9 cellular contexts compared by ENCODE assay signal in genomic region chr1:218463194-218464156, GRCh38.
DNase-seq lines count a peak whose midpoint lies in the region; ATAC-seq, FAIRE-seq and TF ChIP-seq lines count a peak whose summit lies in the region.
"Had no signal": no experiment of that assay in that cellular context is flagged by ENCODE, and none has a peak within 500 bp of the region (broad histone marks: within the 10 kb centered on the region; RNA-seq: fewer than 3 reads in every experiment).

No MANE protein-coding gene starts in this region.

- H2BK15ac ChIP-seq in H1 (ENCODE audit: low read length), result no peak overlapping the region

- H2AK5ac ChIP-seq in H1 (ENCODE audit: low read depth, low read length), result no peak overlapping the region

- no peak overlapping the region for H3K4me2 ChIP-seq in H1 (ENCODE audit: insufficient read depth in 1 of 2, low read depth in 2 of 2, low read length in 2 of 2)
- H3K4me2 ChIP-seq: BLaER1 had no signal

- no peak overlapping the region for H4K5ac ChIP-seq in H1 (ENCODE audit: insufficient read length, low read depth, low read length)

- no peak for ATAC-seq in effector memory CD8-positive, alpha-beta T cell (replicated peaks)
- ATAC-seq in GM18909 (IDR thresholded peaks at IDR 0.05; ENCODE audit: poor library complexity, unreplicated experiment), result no peak

- H3K4me1 ChIP-seq in H1 (replicated peaks in 1 of 4; ENCODE audit: control insufficient read depth in 3 of 4, insufficient read depth in 4 of 4, low read length in 3 of 4) (peaks cover 4 to 11% (median 9%) of the 10 kb centered on the region in 4 experiments; a peak in 5 of 7 replicates), HAP-1 (peaks cover 20% of the 10 kb centered on the region)
- H3K4me1 ChIP-seq: BLaER1 had no signal

- no peak overlapping the region; the same call in 1 of the 2 replicates for H4K8ac ChIP-seq in H1 (ENCODE audit: extremely low read depth, insufficient read depth, low read length)

- H3K79me1 ChIP-seq in H1 (ENCODE audit: low read depth, low read length), result no peaks in the 10 kb centered on the region

- no peak overlapping the region for H3K27ac Mint-ChIP-seq in effector memory CD8-positive, alpha-beta T cell

- TF ChIP-seq RAD21 in H1 (IDR thresholded peaks at IDR 0.05 in 1 of 2, conservative IDR thresholded peaks at IDR 0.05 in 1 of 2; ENCODE audit: low read depth in 2 of 2, low read length in 2 of 2), result no peak

- FAIRE-seq in H1 (lab: Jason Lieb, UNC), result no peak

- no peak overlapping the region for H2BK20ac ChIP-seq in H1 (ENCODE audit: low read length)

- H3K9ac ChIP-seq in H1 (replicated peaks in 1 of 4; ENCODE audit: extremely low read depth in 1 of 4, low read depth in 3 of 4, low read length in 3 of 4), result no peak overlapping the region
- H3K9ac ChIP-seq: BLaER1 had no signal

- H4K20me1 ChIP-seq in H1 (replicated peaks in 1 of 2; ENCODE audit: control insufficient read depth in 1 of 2, insufficient read depth in 2 of 2, low read length in 2 of 2), result no peaks in the 10 kb centered on the region
- H4K20me1 ChIP-seq: BLaER1 had no signal

- no peak overlapping the region for H4K91ac ChIP-seq in H1 (replicated peaks; ENCODE audit: insufficient read length, low read length)

- H3K79me2 ChIP-seq in H1 (ENCODE audit: control insufficient read depth in 1 of 2, insufficient read depth in 2 of 2, low read length in 2 of 2), result no peaks in the 10 kb centered on the region

- POLR2A ChIA-PET in H1 (lab: Charles Lee; ENCODE audit: partially characterized antibody), result no interaction called here

- H3K18ac ChIP-seq in H1 (ENCODE audit: extremely low read depth, low read length), result no peak overlapping the region

- TF ChIP-seq EP300 in H1 (IDR thresholded peaks at IDR 0.05; ENCODE audit: borderline replicate concordance in 1 of 2, low read depth in 2 of 2, low read length in 2 of 2), result no peak

- no peak for TF ChIP-seq POLR2A in H1 (IDR thresholded peaks at IDR 0.05; ENCODE audit: control extremely low read depth in 1 of 2, low read depth in 2 of 2, low read length in 2 of 2)

- no peak overlapping the region for H2BK5ac ChIP-seq in H1 (ENCODE audit: low read depth, low read length)

- H3K9me3 ChIP-seq in H1 (ENCODE audit: insufficient read depth in 2 of 2, low read depth in 1 of 2, low read length in 1 of 2), result no peaks in the 10 kb centered on the region
- no peaks in the 10 kb centered on the region for H3K9me3 ChIP-seq in HAP-1
- H3K9me3 ChIP-seq: BLaER1 had no signal

- H3K27me3 Mint-ChIP-seq in effector memory CD8-positive, alpha-beta T cell, result no peaks in the 10 kb centered on the region

- no peak for TF ChIP-seq CTCF in H1 (IDR thresholded peaks at IDR 0.05; ENCODE audit: control extremely low read depth in 1 of 3, insufficient read depth in 1 of 3, low read depth in 1 of 3, low read length in 3 of 3)

- CTCF ChIA-PET in H1 (lab: Charles Lee; ENCODE audit: partially characterized antibody), result interaction anchor here (1.5 kb wide), 1 partner anchor 29 kb away, joined by 3 read pairs; no protein-coding TSS in a partner anchor

- in situ Hi-C loops in ACHN (cut with HindIII; ENCODE audit: low pct_ligation_motif_present, low pct_unique_long_range_greater_than_20kb, low sequenced_read_pairs), result no loop called here
- in situ Hi-C loops in HAP-1 (cut with MboI; ENCODE audit: low sequenced_read_pairs), result no loop called here

- no peak overlapping the region for H2BK12ac ChIP-seq in H1 (ENCODE audit: low read depth, low read length)

- no peaks in the 10 kb centered on the region for H3K36me3 Mint-ChIP-seq in effector memory CD8-positive, alpha-beta T cell (ENCODE audit: insufficient read depth)

- no peaks in the 10 kb centered on the region for H3K23me2 ChIP-seq in H1 (ENCODE audit: low read depth, low read length)

- no peak overlapping the region for H3K4ac ChIP-seq in H1 (replicated peaks; ENCODE audit: insufficient read length, low read depth, low read length)

- H3K4me3 ChIP-seq in H1 (ENCODE audit: extremely low read depth in 1 of 4, insufficient read depth in 2 of 4, low read depth in 3 of 4, low read length in 4 of 4), result no peak overlapping the region
- H3K4me3 ChIP-seq in HAP-1, result no peak overlapping the region
- H3K4me3 ChIP-seq: BLaER1 had no signal

- WGBS in H1 (ENCODE audit: extremely low coverage in 1 of 2, insufficient coverage in 1 of 2, insufficient read length in 1 of 2, insufficient replicate concordance in 2 of 2, low coverage in 1 of 2, low lambda C conversion rate in 2 of 2, missing lambda C conversion rate in 1 of 2), 2 experiments, result 88% methylated on average over 14 of the region's 14 CpGs; no CpG with 5 or more reads in 1 of the 2 experiments

- no peaks in the 10 kb centered on the region for H3K4me1 Mint-ChIP-seq in effector memory CD8-positive, alpha-beta T cell (ENCODE audit: low read depth in 2 of 2)

- H3K27ac ChIP-seq in H1 (ENCODE audit: low read depth, low read length), result no peak overlapping the region
- H3K27ac ChIP-seq: BLaER1 had no signal

- H2BK120ac ChIP-seq in H1 (replicated peaks; ENCODE audit: low read depth, low read length), result no peak overlapping the region

- H3K36me3 ChIP-seq in H1 (ENCODE audit: control insufficient read depth in 2 of 4, insufficient read depth in 4 of 4, low read length in 3 of 4), result no peaks in the 10 kb centered on the region
- no peaks in the 10 kb centered on the region for H3K36me3 ChIP-seq in HAP-1 (replicated peaks)
- H3K36me3 ChIP-seq: BLaER1 had no signal

- no peak overlapping the region for H3K56ac ChIP-seq in H1 (replicated peaks; ENCODE audit: insufficient read length, low read depth, low read length)

- no peaks in the 10 kb centered on the region for H3K27me3 ChIP-seq in H1 (replicated peaks in 1 of 4; ENCODE audit: control insufficient read depth in 3 of 4, extremely low read depth in 1 of 4, insufficient read depth in 3 of 4, low read length in 3 of 4)
- no peaks in the 10 kb centered on the region for H3K27me3 ChIP-seq in HAP-1 (ENCODE audit: low read depth)
- H3K27me3 ChIP-seq: BLaER1 had no signal

- no peak overlapping the region for H3K23ac ChIP-seq in H1 (ENCODE audit: insufficient read length)

- no peaks in the 10 kb centered on the region for H3K9me3 Mint-ChIP-seq in effector memory CD8-positive, alpha-beta T cell

- DNase-seq in ACHN, result peak; percentile 55
- peak; percentile 40 for DNase-seq in NOMO-1 treated with dmso at 0.1 percent for 144 hours (lab: John Stamatoyannopoulos, UW; ENCODE audit: unreplicated experiment)
- no peak for DNase-seq in H1 (ENCODE audit: low read depth in 1 of 2, low spot score in 2 of 2)
- DNase-seq in mucosa of gallbladder (ENCODE audit: low spot score), result peak; percentile 26
- no peak for DNase-seq in effector memory CD8-positive, alpha-beta T cell
- DNase-seq in cerebellum (ENCODE audit: low spot score), result no peak
- DNase-seq in HAP-1 (ENCODE audit: low spot score in 2 of 2), result no peak

- no peak overlapping the region for H3K14ac ChIP-seq in H1 (ENCODE audit: insufficient read length)

- H3K4me3 Mint-ChIP-seq in effector memory CD8-positive, alpha-beta T cell, result no peak overlapping the region

- peak overlapping the region; percentile 64 for H2AFZ ChIP-seq in H1 (ENCODE audit: low read length)

TF ChIP-seq in H1, 55 proteins besides CTCF, POLR2A, EP300 and RAD21:
- TF ChIP-seq USF2 (IDR thresholded peaks at IDR 0.05; ENCODE audit: low read length) (no peak), NANOG (IDR thresholded peaks at IDR 0.05; ENCODE audit: insufficient read depth, low read depth, low read length, poor library complexity, severe bottlenecking) (no peak), E2F6 (IDR thresholded peaks at IDR 0.05) (peak; percentile 49; the same call in 1 of the 2 replicates), SP4 (IDR thresholded peaks at IDR 0.05; ENCODE audit: low read length) (no peak), SRF (IDR thresholded peaks at IDR 0.05; ENCODE audit: low read depth, low read length) (no peak), CBX5 (IDR thresholded peaks at IDR 0.05; ENCODE audit: low read depth, low read length) (no peak), ATF3 (IDR thresholded peaks at IDR 0.05; ENCODE audit: insufficient read depth, low read depth, low read length) (no peak), RFX5 (IDR thresholded peaks at IDR 0.05; ENCODE audit: borderline replicate concordance, low read depth, low read length) (no peak)

Comparison
In these comparisons a context has a peak if more than half of its experiments do, and no peak if none do; other contexts are left out.
1. DNase-seq: peak in ACHN (single experiment), NOMO-1 treated with dmso at 0.1 percent for 144 hours (single experiment) and mucosa of gallbladder (single experiment); none in H1 (0 of 2), effector memory CD8-positive, alpha-beta T cell (0 of 3), cerebellum (single experiment) and HAP-1 (0 of 2).